40 cellular contexts compared by ENCODE assay signal in genomic region chr13:82522872-82523271, GRCh38.
"Had no signal": no experiment of that assay in that cellular context is flagged by ENCODE, and none has a peak within 500 bp of the region (broad histone marks: within the 10 kb centered on the region; RNA-seq: fewer than 3 reads in every experiment).

No MANE protein-coding gene starts in this region.

- ATAC-seq: activated naive CD4-positive, alpha-beta T cell treated with anti-CD3 and anti-CD28 coated beads, Interleukin-2, amount 50 U/mL, for 72 hours; activated naive CD8-positive, alpha-beta T cell treated with anti-CD3 and anti-CD28 coated beads, Interleukin-2, amount 50 U/mL, for 24 hours; activated T-cell treated with anti-CD3 and anti-CD28 coated beads, Interleukin-2, amount 50 U/mL, for 4 hours; activated T-cell treated with anti-CD3 and anti-CD28 coated beads, Interleukin-2, amount 50 U/mL, for 72 hours; activated T-helper 17 cell treated with anti-CD3 and anti-CD28 coated beads, Interleukin-2, amount 50 U/mL, for 72 hours; body of pancreas had no signal

- H3K9me3 Mint-ChIP-seq: activated naive CD4-positive, alpha-beta T cell treated with anti-CD3 and anti-CD28 coated beads, Interleukin-2, amount 50 U/mL, for 24 hours; brain had no signal

- H3K27ac Mint-ChIP-seq: activated naive CD4-positive, alpha-beta T cell treated with anti-CD3 and anti-CD28 coated beads for 36 hours; activated naive CD4-positive, alpha-beta T cell treated with anti-CD3 and anti-CD28 coated beads, Interleukin-2, amount 10 ng/mL, durations not matched to agents 7 days and 5 days; activated naive CD4-positive, alpha-beta T cell treated with anti-CD3 and anti-CD28 coated beads, Interleukin-2, amount 50 U/mL, for 24 hours; activated naive CD4-positive, alpha-beta T cell treated with anti-CD3 and anti-CD28 coated beads, Interleukin-2, amount 50 U/mL, for 72 hours; activated naive CD8-positive, alpha-beta T cell; activated naive CD8-positive, alpha-beta T cell treated with anti-CD3 and anti-CD28 coated beads for 36 hours; activated naive CD8-positive, alpha-beta T cell treated with anti-CD3 and anti-CD28 coated beads, Interleukin-2, amount 10 ng/mL, durations not matched to agents 7 days and 5 days; activated naive CD8-positive, alpha-beta T cell treated with anti-CD3 and anti-CD28 coated beads, Interleukin-2, amount 50 U/mL, for 24 hours; activated T-cell treated with anti-CD3 and anti-CD28 coated beads, Interleukin-2, amount 50 U/mL, for 24 hours; activated T-cell treated with anti-CD3 and anti-CD28 coated beads, Interleukin-2, amount 50 U/mL, for 72 hours; activated T-helper 1 cell treated with anti-CD3 and anti-CD28 coated beads, Interleukin-12 subunit alpha, Interleukin-12 subunit beta, Interleukin-2, Interleukin-4 antibody, amounts not matched to agents 30 ng/mL and 10 ng/mL and 1 ng/mL, durations not matched to agents 14 hours and 24 hours and 36 hours; activated T-helper 17 cell treated with anti-CD3 and anti-CD28 coated beads, Interleukin-2, amount 50 U/mL, for 72 hours; activated T-helper 2 cell treated with anti-CD3 and anti-CD28 coated beads, Interferon-gamma antibody, Interleukin-2, Interleukin-4, amounts not matched to agents 10 μg/mL and 5 μg/mL and 100 μg/mL, durations not matched to agents 14 hours and 24 hours and 36 hours; brain had no signal

- DNase-seq: activated effector memory CD4-positive, alpha-beta T cell treated with anti-CD3 and anti-CD28 coated beads, Interleukin-2, amount 50 U/mL, for 16 hours; activated effector memory CD4-positive, alpha-beta T cell treated with Interleukin-2 at 50 U/mL for 16 hours; activated gamma-delta T cell; activated gamma-delta T cell treated with Interleukin-2 at 50 U/mL for 16 hours; activated naive CD4-positive, alpha-beta T cell; activated naive CD4-positive, alpha-beta T cell treated with anti-CD3 and anti-CD28 coated beads for 36 hours; activated naive CD4-positive, alpha-beta T cell treated with anti-CD3 and anti-CD28 coated beads, Interleukin-2, amount 10 ng/mL, durations not matched to agents 7 days and 5 days; activated naive CD4-positive, alpha-beta T cell treated with anti-CD3 and anti-CD28 coated beads, Interleukin-2, amount 50 U/mL, for 16 hours; activated naive CD4-positive, alpha-beta T cell treated with Interleukin-2 at 50 U/mL for 16 hours; activated naive CD8-positive, alpha-beta T cell treated with anti-CD3 and anti-CD28 coated beads for 36 hours; activated naive CD8-positive, alpha-beta T cell treated with anti-CD3 and anti-CD28 coated beads, Interleukin-2, amount 10 ng/mL, durations not matched to agents 7 days and 5 days; activated naive CD8-positive, alpha-beta T cell treated with anti-CD3 and anti-CD28 coated beads, Interleukin-2, amount 50 U/mL, for 24 hours; activated T-cell treated with anti-CD3 and anti-CD28 coated beads, Interleukin-2, amount 50 U/mL, for 1 hour; activated T-cell treated with anti-CD3 and anti-CD28 coated beads, Interleukin-2, amount 50 U/mL, for 24 hours; activated T-cell treated with anti-CD3 and anti-CD28 coated beads, Interleukin-2, amount 50 U/mL, for 4 hours; activated T-cell treated with anti-CD3 and anti-CD28 coated beads, Interleukin-2, amount 50 U/mL, for 48 hours; activated T-cell treated with anti-CD3 and anti-CD28 coated beads, Interleukin-2, amount 50 U/mL, for 72 hours; adrenal gland; amniotic stem cell; amygdala; anterior cingulate cortex; aorta; body of pancreas; brain microvascular endothelial cell; caudate nucleus; central memory CD4-positive, alpha-beta T cell; cerebellar nuclear complex had no signal

- H3K4me1 ChIP-seq: adrenal gland, ascending aorta, body of pancreas, breast epithelium had no signal

- H3K4me3 ChIP-seq: adrenal gland, ascending aorta, body of pancreas, breast epithelium, cardiac muscle cell had no signal

- H3K27ac ChIP-seq: adrenal gland, ascending aorta, body of pancreas, brain microvascular endothelial cell, breast epithelium, cardiac muscle cell had no signal

- H3K36me3 Mint-ChIP-seq: activated naive CD4-positive, alpha-beta T cell treated with anti-CD3 and anti-CD28 coated beads, Interleukin-2, amount 10 ng/mL, durations not matched to agents 7 days and 5 days; activated naive CD4-positive, alpha-beta T cell treated with anti-CD3 and anti-CD28 coated beads, Interleukin-2, amount 50 U/mL, for 24 hours; activated naive CD4-positive, alpha-beta T cell treated with anti-CD3 and anti-CD28 coated beads, Interleukin-2, amount 50 U/mL, for 72 hours; activated naive CD8-positive, alpha-beta T cell; activated naive CD8-positive, alpha-beta T cell treated with anti-CD3 and anti-CD28 coated beads for 36 hours; activated naive CD8-positive, alpha-beta T cell treated with anti-CD3 and anti-CD28 coated beads, Interleukin-2, amount 10 ng/mL, durations not matched to agents 7 days and 5 days; brain had no signal

- H3K27me3 ChIP-seq: adrenal gland, ascending aorta, body of pancreas, brain microvascular endothelial cell, breast epithelium, cardiac muscle cell had no signal

- H3K27me3 Mint-ChIP-seq: activated naive CD4-positive, alpha-beta T cell treated with anti-CD3 and anti-CD28 coated beads, Interleukin-2, amount 10 ng/mL, durations not matched to agents 7 days and 5 days; activated naive CD4-positive, alpha-beta T cell treated with anti-CD3 and anti-CD28 coated beads, Interleukin-2, amount 50 U/mL, for 24 hours; activated naive CD8-positive, alpha-beta T cell; activated naive CD8-positive, alpha-beta T cell treated with anti-CD3 and anti-CD28 coated beads for 36 hours; activated naive CD8-positive, alpha-beta T cell treated with anti-CD3 and anti-CD28 coated beads, Interleukin-2, amount 10 ng/mL, durations not matched to agents 7 days and 5 days; activated naive CD8-positive, alpha-beta T cell treated with anti-CD3 and anti-CD28 coated beads, Interleukin-2, amount 50 U/mL, for 24 hours; activated T-cell treated with anti-CD3 and anti-CD28 coated beads, Interleukin-2, amount 50 U/mL, for 24 hours; activated T-helper 17 cell treated with anti-CD3 and anti-CD28 coated beads, Interleukin-2, amount 50 U/mL, for 72 hours; brain; central memory CD8-positive, alpha-beta T cell had no signal

- H3K36me3 ChIP-seq: adrenal gland, ascending aorta, brain microvascular endothelial cell, breast epithelium, cardiac muscle cell had no signal

- H3K4me3 Mint-ChIP-seq: activated naive CD4-positive, alpha-beta T cell treated with anti-CD3 and anti-CD28 coated beads for 36 hours; activated naive CD4-positive, alpha-beta T cell treated with anti-CD3 and anti-CD28 coated beads, Interleukin-2, amount 10 ng/mL, durations not matched to agents 7 days and 5 days; activated naive CD4-positive, alpha-beta T cell treated with anti-CD3 and anti-CD28 coated beads, Interleukin-2, amount 50 U/mL, for 24 hours; activated naive CD8-positive, alpha-beta T cell; activated naive CD8-positive, alpha-beta T cell treated with anti-CD3 and anti-CD28 coated beads for 36 hours; activated naive CD8-positive, alpha-beta T cell treated with anti-CD3 and anti-CD28 coated beads, Interleukin-2, amount 10 ng/mL, durations not matched to agents 7 days and 5 days; activated naive CD8-positive, alpha-beta T cell treated with anti-CD3 and anti-CD28 coated beads, Interleukin-2, amount 50 U/mL, for 24 hours; activated T-cell treated with anti-CD3 and anti-CD28 coated beads, Interleukin-2, amount 50 U/mL, for 24 hours; activated T-cell treated with anti-CD3 and anti-CD28 coated beads, Interleukin-2, amount 50 U/mL, for 4 hours; activated T-cell treated with anti-CD3 and anti-CD28 coated beads, Interleukin-2, amount 50 U/mL, for 72 hours; activated T-helper 1 cell treated with anti-CD3 and anti-CD28 coated beads, Interleukin-12 subunit alpha, Interleukin-12 subunit beta, Interleukin-2, Interleukin-4 antibody, amounts not matched to agents 30 ng/mL and 10 ng/mL and 1 ng/mL, durations not matched to agents 14 hours and 24 hours and 36 hours; activated T-helper 17 cell treated with anti-CD3 and anti-CD28 coated beads, Interleukin-2, amount 50 U/mL, for 72 hours; brain; central memory CD8-positive, alpha-beta T cell had no signal

- H3K4me1 Mint-ChIP-seq: activated naive CD4-positive, alpha-beta T cell treated with anti-CD3 and anti-CD28 coated beads, Interleukin-2, amount 10 ng/mL, durations not matched to agents 7 days and 5 days; activated naive CD4-positive, alpha-beta T cell treated with anti-CD3 and anti-CD28 coated beads, Interleukin-2, amount 50 U/mL, for 24 hours; activated naive CD8-positive, alpha-beta T cell treated with anti-CD3 and anti-CD28 coated beads for 36 hours; activated naive CD8-positive, alpha-beta T cell treated with anti-CD3 and anti-CD28 coated beads, Interleukin-2, amount 10 ng/mL, durations not matched to agents 7 days and 5 days; activated naive CD8-positive, alpha-beta T cell treated with anti-CD3 and anti-CD28 coated beads, Interleukin-2, amount 50 U/mL, for 24 hours; activated T-helper 17 cell treated with anti-CD3 and anti-CD28 coated beads, Interleukin-2, amount 50 U/mL, for 72 hours; brain; central memory CD8-positive, alpha-beta T cell had no signal

- H3K9me3 ChIP-seq: ascending aorta, body of pancreas, breast epithelium had no signal

- FAIRE-seq: astrocyte, bronchial epithelial cell had no signal
